ENCODE assay signal across 20 cellular contexts in the genomic region with DNA sequence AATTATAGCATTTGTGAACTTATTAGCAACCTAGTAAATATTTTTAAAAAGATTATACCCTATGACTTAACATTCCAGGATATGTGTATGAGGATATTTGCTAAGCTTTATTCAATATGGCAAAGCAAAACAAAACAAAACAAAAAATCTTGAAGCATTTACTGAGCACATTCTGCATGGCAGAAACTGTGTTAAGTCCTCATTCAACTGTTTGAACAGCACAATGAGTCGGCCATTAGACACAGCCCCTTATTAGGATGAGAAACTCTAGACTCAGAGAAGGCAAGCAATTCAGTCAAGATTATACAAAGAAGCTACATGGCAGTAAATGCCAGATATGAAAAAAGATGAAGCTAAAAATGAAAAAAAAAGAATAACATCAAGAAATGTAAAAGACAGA.
"Had no signal": no experiment of that assay in that cellular context is flagged by ENCODE, and none has a peak within 500 bp of the region (broad histone marks: within the 10 kb centered on the region; RNA-seq: fewer than 3 reads in every experiment).

No MANE protein-coding gene starts in this region.

- H3K4me3 ChIP-seq: K562, SJCRH30 had no signal

- H3K4me2 ChIP-seq: KMS-11 had no signal

- DNase-seq: Kasumi-1, MV-4-11, NCI-H1048, NCI-H1105, NCI-H1417, NCI-H1436 treated with DMSO at 0.1 percent for 48 hours, NCI-H1694, NCI-H187 treated with DMSO at 0.1 percent for 48 hours, NCI-H2029 treated with DMSO at 0.1 percent for 48 hours, NCI-H2227 treated with DMSO at 0.1 percent for 48 hours, NCI-H524, NCI-H526 treated with DMSO at 0.1 percent for 48 hours, NCI-H748 treated with DMSO at 0.1 percent for 48 hours, RPMI8226, SHP77 treated with DMSO at 0.1 percent for 48 hours, SJCRH30 had no signal

- H3K27me3 ChIP-seq: SJCRH30 had no signal

- H3K4me3 Mint-ChIP-seq: IgD-negative memory B cell had no signal

- H3K27ac ChIP-seq: HL-60, KMS-11, SJCRH30 had no signal

- H3K36me3 ChIP-seq: SJCRH30 had no signal

- H3K9ac ChIP-seq: KMS-11 had no signal

- H3K27ac Mint-ChIP-seq: IgD-negative memory B cell had no signal
